Comparison of ENCODE assay signal across 14 cellular contexts in genomic region chr6:43983191-43983590, GRCh38.
"Had no signal": no experiment of that assay in that cellular context is flagged by ENCODE, and none has a peak within 500 bp of the region (broad histone marks: within the 10 kb centered on the region; RNA-seq: fewer than 3 reads in every experiment).

No MANE protein-coding gene starts in this region.

- H3K27ac ChIP-seq: cardiac muscle cell, epithelial cell of prostate, hepatocyte, lower lobe of right lung, skin epidermis, vagina had no signal

- H3K36me3 ChIP-seq: cardiac muscle cell, lower lobe of right lung, vagina had no signal

- H3K4me2 ChIP-seq: hepatocyte had no signal

- H3K9me3 ChIP-seq: lower lobe of right lung, vagina had no signal

- DNase-seq: activated CD4-positive, alpha-beta T cell treated with anti-CD3 and anti-CD28 coated beads for 36 hours; activated T-cell treated with anti-CD3 and anti-CD28 coated beads, Interleukin-2, amount 50 U/mL, for 72 hours; foreskin fibroblast; left colon; stimulated activated naive CD8-positive, alpha-beta T cell treated with anti-CD3 and anti-CD28 coated beads, Interleukin-15, Interleukin-2, amounts not matched to agents 100 U/mL and 50 U/mL, for 24 hours; substantia nigra; trophoblast cell had no signal

- ATAC-seq: activated CD4-positive, alpha-beta T cell treated with anti-CD3 and anti-CD28 coated beads for 36 hours; activated T-cell treated with anti-CD3 and anti-CD28 coated beads, Interleukin-2, amount 50 U/mL, for 72 hours; lower lobe of right lung; natural killer cell treated with Interleukin-12 subunit alpha and Interleukin-12 subunit beta and Interleukin-15 and Interleukin-18, amount 100 ng/mL, for 72 hours; stimulated activated naive CD8-positive, alpha-beta T cell treated with anti-CD3 and anti-CD28 coated beads, Interleukin-15, Interleukin-2, amounts not matched to agents 100 U/mL and 50 U/mL, for 24 hours had no signal

- H2AFZ ChIP-seq: hepatocyte had no signal

- H3K27me3 ChIP-seq: cardiac muscle cell, hepatocyte, vagina had no signal

- H3K4me1 ChIP-seq: lower lobe of right lung, vagina had no signal

- H3K4me3 ChIP-seq: cardiac muscle cell, hepatocyte, lower lobe of right lung, skin epidermis, vagina had no signal
